10 cellular contexts compared by ENCODE assay signal in the genomic region with DNA sequence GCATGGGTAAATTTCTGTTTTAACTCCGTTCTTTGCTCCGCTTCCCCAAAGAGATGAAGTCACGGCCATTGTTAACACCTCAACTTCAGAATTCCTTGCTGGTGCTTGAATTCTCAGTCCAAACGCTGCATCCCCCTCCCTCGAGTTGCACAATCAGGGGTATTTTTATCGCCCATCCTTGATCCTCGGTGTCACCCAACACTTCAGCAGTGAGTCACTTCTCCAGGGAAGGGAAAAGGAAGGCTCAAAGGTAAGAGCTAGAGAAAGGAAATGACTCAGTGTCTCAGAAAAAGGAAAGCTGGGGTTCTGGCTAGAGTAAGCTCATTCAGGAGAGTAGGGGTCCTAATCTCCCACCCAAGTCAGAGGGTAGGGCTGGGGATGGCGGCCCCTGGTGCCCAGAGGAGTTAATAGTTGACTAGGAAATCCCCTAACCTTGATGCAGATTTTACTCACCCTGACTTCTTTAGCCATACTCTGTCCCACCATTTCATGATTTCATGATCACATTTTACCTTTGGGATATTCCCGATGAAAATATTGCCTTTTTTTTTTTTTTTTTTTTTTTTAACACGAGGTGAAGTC. TPM values are rescaled to one million over a fixed set of nuclear protein-coding genes. Genes with fewer than 3 reads are reported as not detected.
DNase-seq lines count a peak whose midpoint lies in the region; ATAC-seq, FAIRE-seq and TF ChIP-seq lines count a peak whose summit lies in the region.
"Had no signal": no experiment of that assay in that cellular context is flagged by ENCODE, and none has a peak within 500 bp of the region (broad histone marks: within the 10 kb centered on the region; RNA-seq: fewer than 3 reads in every experiment).

No MANE protein-coding gene starts in this region.

- intact Hi-C loops in lower lobe of right lung (cut with DNase I): no loop called here

- DNase-seq in Kasumi-1 (lab: John Stamatoyannopoulos, UW): peak; percentile 43 to 57
- peak; percentile 95 for DNase-seq in bronchial epithelial cell (ENCODE audit: low read depth)
- DNase-seq in lower lobe of right lung: no peak
- DNase-seq in cerebellum (ENCODE audit: low spot score): no peak
- DNase-seq in NCI-H2081 (lab: John Stamatoyannopoulos, UW): no peak
- no peak for DNase-seq in NCI-H187 (lab: John Stamatoyannopoulos, UW)
- DNase-seq: CD4-positive, alpha-beta T cell had no signal

- no peak for FAIRE-seq in bronchial epithelial cell (lab: Jason Lieb, UNC)

- H3K27ac ChIP-seq in ACC112 (ENCODE audit: low read depth, low read length) (peak overlapping the region; percentile 84), lower lobe of right lung (peak overlapping the region; percentile 49)
- H3K27ac ChIP-seq: neutrophil had no signal

- H3K4me3 ChIP-seq in ACC112 (ENCODE audit: low read depth, low read length): no peak overlapping the region
- no peak overlapping the region for H3K4me3 ChIP-seq in bronchial epithelial cell (ENCODE audit: low read depth, low read length)
- no peak overlapping the region for H3K4me3 ChIP-seq in lower lobe of right lung

- H3K4me1 ChIP-seq in ACC112 (ENCODE audit: control insufficient read depth, insufficient read depth, low read length, unreplicated experiment) (peaks cover 58% of the 10 kb centered on the region), lower lobe of right lung (peaks cover 61% of the 10 kb centered on the region)

- no peak overlapping the region for H2AFZ ChIP-seq in ACC112 (ENCODE audit: low read length, unreplicated experiment)

- no peaks in the 10 kb centered on the region for H3K79me2 ChIP-seq in ACC112 (ENCODE audit: control insufficient read depth, insufficient read depth, low read length, unreplicated experiment)

- H3K9me3 ChIP-seq in lower lobe of right lung: no peaks in the 10 kb centered on the region
- H3K9me3 ChIP-seq: neutrophil had no signal

- no peaks in the 10 kb centered on the region for H3K36me3 ChIP-seq in ACC112 (ENCODE audit: insufficient read depth, low read length)
- peaks cover 2% of the 10 kb centered on the region for H3K36me3 ChIP-seq in bronchial epithelial cell (ENCODE audit: control insufficient read depth, insufficient read depth, low read length)
- H3K36me3 ChIP-seq in lower lobe of right lung: peaks cover 42% of the 10 kb centered on the region

- H3K27me3 ChIP-seq in ACC112 (ENCODE audit: insufficient read depth, low read length): no peaks in the 10 kb centered on the region
- no peaks in the 10 kb centered on the region for H3K27me3 ChIP-seq in bronchial epithelial cell (ENCODE audit: control insufficient read depth, insufficient read depth, low read length)
- no peaks in the 10 kb centered on the region for H3K27me3 ChIP-seq in lower lobe of right lung (ENCODE audit: low read depth)
- H3K27me3 ChIP-seq: neutrophil had no signal

- TF ChIP-seq CTCF in bronchial epithelial cell (IDR thresholded peaks at IDR 0.05; ENCODE audit: insufficient read depth, low read length, severe bottlenecking) (no peak), lower lobe of right lung (IDR thresholded peaks at IDR 0.05) (no peak)

- ATAC-seq in lower lobe of right lung (peak; percentile 22 to 42), GM19467 (IDR thresholded peaks at IDR 0.05; ENCODE audit: unreplicated experiment) (no peak)

RNA-seq across cellular contexts. Expression of gene TRIM8, which starts 39.8 kb away (rescaled TPM):
- total RNA-seq in bronchial epithelial cell (31.1 and 41.2 TPM in 2 replicates), lower lobe of right lung (142 TPM), cerebellum (50.3 TPM)

Comparison
In these comparisons a context has a peak if more than half of its experiments do, and no peak if none do; other contexts are left out.
1. DNase-seq: peak in Kasumi-1 (2 of 2) and bronchial epithelial cell (single experiment); none in lower lobe of right lung (single experiment), cerebellum (single experiment), NCI-H2081 (0 of 2) and NCI-H187 (0 of 2).